1 cellular context compared by ENCODE assay signal in the genomic region with DNA sequence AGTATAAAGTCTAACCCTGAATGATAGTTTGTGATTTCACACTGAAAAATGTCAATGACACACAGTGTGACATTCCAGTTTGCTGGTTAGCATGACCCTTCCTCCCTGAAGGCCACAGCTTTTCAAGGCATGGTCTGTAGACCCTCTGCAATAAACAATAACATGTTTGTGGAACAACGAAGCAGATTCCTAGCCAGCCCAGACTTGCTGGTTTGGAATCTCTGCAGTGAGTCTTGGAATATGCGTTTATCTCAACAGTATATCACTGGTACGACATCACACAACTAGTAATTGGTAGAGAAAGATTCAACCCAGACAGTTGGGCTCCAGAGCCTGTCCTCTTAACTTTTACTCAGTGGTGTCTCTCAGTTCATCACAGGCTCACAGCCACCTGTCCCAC.
TF ChIP-seq lines count a peak whose summit lies in the region.

No MANE protein-coding gene starts in this region.

TF ChIP-seq in IMR-90, 13 proteins besides CTCF, POLR2A, EP300 and RAD21 (continued from another document):
- TF ChIP-seq MAZ (IDR thresholded peaks at IDR 0.05; ENCODE audit: borderline replicate concordance, low read depth, low read length) = no peak
- no peak for TF ChIP-seq BHLHE40 (IDR thresholded peaks at IDR 0.05; ENCODE audit: low read depth, low read length)
